Comparison of ENCODE assay signal across 22 cellular contexts in the genomic region with DNA sequence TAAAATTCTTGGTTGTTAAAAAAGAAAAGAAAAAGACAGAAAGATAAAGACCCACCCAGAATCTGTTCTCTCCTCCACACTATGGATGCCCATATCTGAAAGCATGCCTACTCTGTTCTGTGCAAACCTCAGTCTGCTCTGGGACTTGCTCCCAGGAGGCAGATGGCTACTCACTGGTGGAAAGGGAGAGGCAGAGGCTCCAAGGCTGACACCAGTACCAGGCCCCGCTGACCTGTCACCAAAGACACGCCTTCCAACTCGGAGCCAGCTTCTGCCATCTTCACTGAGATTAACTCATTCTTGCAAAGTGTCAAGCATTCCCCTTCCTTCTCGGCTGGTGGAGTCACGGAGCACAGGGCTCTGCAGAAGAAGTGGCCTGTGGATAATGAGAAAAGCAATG. TPM values are rescaled to one million over a fixed set of nuclear protein-coding genes. Genes with fewer than 3 reads are reported as not detected.
"Had no signal": no experiment of that assay in that cellular context is flagged by ENCODE, and none has a peak within 500 bp of the region (broad histone marks: within the 10 kb centered on the region; RNA-seq: fewer than 3 reads in every experiment).

No MANE protein-coding gene starts in this region.

- H3K36me3 ChIP-seq: colonic mucosa, right atrium auricular region, thoracic aorta, vagina had no signal

- DNase-seq: activated CD4-positive, alpha-beta memory T cell treated with anti-CD3 and anti-CD28 coated beads, Interleukin-2, amount 10 ng/mL, durations not matched to agents 7 days and 5 days; activated CD4-positive, alpha-beta T cell treated with anti-CD3 and anti-CD28 coated beads for 1 hour; activated CD4-positive, alpha-beta T cell treated with anti-CD3 and anti-CD28 coated beads, Interleukin-2, amount 10 ng/mL, durations not matched to agents 7 days and 5 days; activated CD8-positive, alpha-beta memory T cell treated with anti-CD3 and anti-CD28 coated beads, Interleukin-2, amount 50 U/mL, for 48 hours; activated gamma-delta T cell treated with Interleukin-2 at 50 U/mL for 16 hours; activated naive CD8-positive, alpha-beta T cell treated with anti-CD3 and anti-CD28 coated beads, Interleukin-2, amount 50 U/mL, for 24 hours; activated T-cell treated with anti-CD3 and anti-CD28 coated beads, Interleukin-2, amount 50 U/mL, for 4 hours; central memory CD4-positive, alpha-beta T cell; colonic mucosa; effector memory CD4-positive, alpha-beta T cell; foreskin fibroblast; hippocampal formation; mammary epithelial cell; stimulated activated naive CD4-positive, alpha-beta T cell treated with Interleukin-2 at 50 U/mL for 16 hours; T-helper 17 cell; T1000 had no signal

- H3K9me3 ChIP-seq: colonic mucosa, right atrium auricular region, thoracic aorta, vagina had no signal

- H3K27me3 ChIP-seq: colonic mucosa, right atrium auricular region, vagina had no signal

- H3K4me3 ChIP-seq: colonic mucosa, right atrium auricular region, thoracic aorta, vagina had no signal

- H3K4me1 ChIP-seq: colonic mucosa, parathyroid adenoma, vagina had no signal

- H3K27ac ChIP-seq: colonic mucosa, parathyroid adenoma, right atrium auricular region, thoracic aorta, vagina had no signal

- ATAC-seq: activated naive CD8-positive, alpha-beta T cell treated with anti-CD3 and anti-CD28 coated beads, Interleukin-2, amount 50 U/mL, for 24 hours; activated T-cell treated with anti-CD3 and anti-CD28 coated beads, Interleukin-2, amount 50 U/mL, for 4 hours; activated T-helper 17 cell treated with anti-CD3 and anti-CD28 coated beads, Interleukin-2, amount 50 U/mL, for 72 hours; SK-N-SH treated with all-trans-retinoic acid at 6 μM for 48 hours; T-helper 17 cell had no signal

RNA-seq across cellular contexts. Expression of a gene that starts 21.6 kb away (rescaled TPM):
- total RNA-seq: activated CD4-positive, alpha-beta memory T cell treated with anti-CD3 and anti-CD28 coated beads, Interleukin-2, amount 10 ng/mL, durations not matched to agents 7 days and 5 days; activated CD4-positive, alpha-beta T cell treated with anti-CD3 and anti-CD28 coated beads, Interleukin-2, amount 10 ng/mL, durations not matched to agents 7 days and 5 days; activated T-cell treated with anti-CD3 and anti-CD28 coated beads, Interleukin-2, amount 50 U/mL, for 4 hours; activated T-helper 17 cell treated with anti-CD3 and anti-CD28 coated beads, Interleukin-2, amount 50 U/mL, for 72 hours had no signal
